ENCODE assay signal across 1 cellular context in genomic region chr17:31269597-31269996, GRCh38.
TF ChIP-seq lines count a peak whose summit lies in the region.

No MANE protein-coding gene starts in this region.

TF ChIP-seq in HEK293, 187 proteins besides CTCF, POLR2A, EP300 and RAD21 (continued from another document):
- TF ChIP-seq PRDM10 (tag by site-specific recombination; IDR thresholded peaks at IDR 0.05), result peak; percentile 73
- TF ChIP-seq ZNF121 (tag by site-specific recombination; IDR thresholded peaks at IDR 0.05), result no peak
- peak; percentile 34; the same call in 1 of the 2 replicates for TF ChIP-seq ZNF600 (tag by site-specific recombination; IDR thresholded peaks at IDR 0.05)
- TF ChIP-seq BCL6B (tag by site-specific recombination; IDR thresholded peaks at IDR 0.05), result peak; percentile 98
- no peak for TF ChIP-seq ZNF266 (tag by site-specific recombination; IDR thresholded peaks at IDR 0.05; ENCODE audit: low read depth)
- TF ChIP-seq PRDM6 (tag by site-specific recombination; IDR thresholded peaks at IDR 0.05), result peak; percentile 59
TF ChIP-seq in HEK293: peak in this region for 8.
